In the genomic region with DNA sequence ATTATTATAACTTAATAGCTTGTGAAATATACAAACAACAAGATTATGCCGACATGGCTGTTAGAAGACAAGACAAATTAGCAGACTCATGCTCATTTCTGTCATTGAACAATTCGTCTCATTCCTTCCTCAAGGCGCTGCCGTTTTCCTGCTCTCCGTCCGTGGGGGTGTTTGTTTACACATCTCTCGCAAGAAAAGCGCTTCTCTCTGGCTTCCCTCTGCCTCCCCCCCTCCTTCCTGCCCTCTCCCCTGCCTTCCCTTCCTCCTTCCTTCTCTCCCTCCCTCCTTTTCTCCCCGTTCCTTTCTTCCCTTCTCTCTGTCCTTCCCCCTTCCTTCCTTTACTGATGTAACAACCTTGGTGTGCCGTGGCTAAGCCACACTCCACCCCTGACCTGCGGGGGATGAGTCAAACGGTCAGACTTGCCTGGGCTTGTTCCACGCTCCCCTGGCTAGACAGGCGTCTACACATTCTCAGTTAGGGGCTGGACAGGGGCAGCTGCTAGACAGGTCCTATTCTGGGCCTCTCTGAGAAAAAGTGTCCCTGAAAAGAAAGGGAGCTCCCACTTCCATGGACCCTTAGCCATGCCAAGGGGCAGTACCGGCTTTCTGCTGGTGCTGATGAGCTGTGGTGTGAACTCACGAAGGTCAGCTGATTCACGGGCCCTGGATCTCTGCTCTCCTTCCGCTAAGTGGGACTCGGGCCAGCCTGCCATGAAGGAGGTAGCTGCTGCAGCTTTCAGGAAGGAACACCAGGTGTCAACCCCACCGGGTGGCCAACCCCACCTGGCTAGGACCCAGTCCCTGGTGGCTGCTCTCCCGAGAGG, we compare ENCODE assay signal across 8 cellular contexts. TPM values are rescaled to one million over a fixed set of nuclear protein-coding genes. Genes with fewer than 3 reads are reported as not detected.
DNase-seq lines count a peak whose midpoint lies in the region; ATAC-seq, FAIRE-seq and TF ChIP-seq lines count a peak whose summit lies in the region.

No MANE protein-coding gene starts in this region.

- H3K27ac Mint-ChIP-seq in T-helper 17 cell = peak overlapping the region; percentile 24

- no peak overlapping the region for H3K4me3 Mint-ChIP-seq in T-helper 17 cell

- H3K27me3 ChIP-seq in BLaER1 treated with 17β-estradiol and CSF1 and Interleukin-3, amounts not matched to agents 10 nM and 100 nM = peaks cover 7 to 19% (median 16%) of the 10 kb centered on the region in 11 experiments

- H3K36me3 ChIP-seq in BLaER1 treated with 17β-estradiol and CSF1 and Interleukin-3, amounts not matched to agents 10 nM and 100 nM = no peaks in the 10 kb centered on the region

- peak overlapping the region; percentile 26 to 74 (median 66); a peak in 20 of 22 replicates for H3K27ac ChIP-seq in BLaER1 treated with 17β-estradiol and CSF1 and Interleukin-3, amounts not matched to agents 10 nM and 100 nM

- no peaks in the 10 kb centered on the region for H3K9me3 ChIP-seq in BLaER1 treated with 17β-estradiol and CSF1 and Interleukin-3, amounts not matched to agents 10 nM and 100 nM (replicated peaks in 1 of 11)
- no peaks in the 10 kb centered on the region for H3K9me3 ChIP-seq in T-helper 17 cell (ENCODE audit: control insufficient read depth, low read length, poor library complexity, severe bottlenecking)

- no peaks in the 10 kb centered on the region for H4K20me1 ChIP-seq in BLaER1 treated with 17β-estradiol and CSF1 and Interleukin-3, amounts not matched to agents 10 nM and 100 nM

- peak overlapping the region in 9 of 11 experiments; percentile 2 to 54 (median 32); a peak in 12 of 22 replicates for H3K9ac ChIP-seq in BLaER1 treated with 17β-estradiol and CSF1 and Interleukin-3, amounts not matched to agents 10 nM and 100 nM

- peak overlapping the region; percentile 51 to 93 (median 77) for H3K4me2 ChIP-seq in BLaER1 treated with 17β-estradiol and CSF1 and Interleukin-3, amounts not matched to agents 10 nM and 100 nM

- H3K4me1 Mint-ChIP-seq in T-helper 17 cell = peaks cover 11% of the 10 kb centered on the region

- TF ChIP-seq POLR2A in GM19099 (IDR thresholded peaks at IDR 0.05; ENCODE audit: extremely low read depth, insufficient read length, low read depth) = peak; percentile 22

- FAIRE-seq in HTR-8/SVneo (lab: Jason Lieb, UNC) = peak; percentile 4

- H3K36me3 Mint-ChIP-seq in T-helper 17 cell (ENCODE audit: low read depth) = peaks cover 8% of the 10 kb centered on the region

- ATAC-seq in T-helper 17 cell = no peak
- no peak for ATAC-seq in HG03097 (IDR thresholded peaks at IDR 0.05; ENCODE audit: low FRiP score, unreplicated experiment)

- DNase-seq in HTR-8/SVneo (ENCODE audit: insufficient read length, low spot score) (peak; percentile 67), T-helper 17 cell (no peak), fibroblast of the conjunctiva (ENCODE audit: low read depth) (peak; percentile 80), pulmonary artery endothelial cell (ENCODE audit: low read depth, low spot score) (peak; percentile 55), medulla oblongata (ENCODE audit: extremely low spot score) (no peak)

- H3K27me3 Mint-ChIP-seq in T-helper 17 cell = peaks cover 47% of the 10 kb centered on the region

- H3K4me3 ChIP-seq in BLaER1 treated with 17β-estradiol and CSF1 and Interleukin-3, amounts not matched to agents 10 nM and 100 nM = peak overlapping the region in 3 of 10 experiments; percentile 16 to 34 (median 29); a peak in 3 of 20 replicates

- peaks cover 18 to 27% (median 22%) of the 10 kb centered on the region in 10 experiments for H3K4me1 ChIP-seq in BLaER1 treated with 17β-estradiol and CSF1 and Interleukin-3, amounts not matched to agents 10 nM and 100 nM

RNA-seq across cellular contexts. Expression of a gene that starts 32.0 kb away (rescaled TPM):
- total RNA-seq in T-helper 17 cell (10 to 100 TPM; 40.0 to 42.0 TPM), pulmonary artery endothelial cell (96.0 and 119 TPM in 2 replicates)

Comparison
In these comparisons a context has a peak if more than half of its experiments do, and no peak if none do; other contexts are left out.
1. DNase-seq: peak in HTR-8/SVneo (single experiment), fibroblast of the conjunctiva (single experiment) and pulmonary artery endothelial cell (single experiment); none in T-helper 17 cell (0 of 3) and medulla oblongata (single experiment).